ENCODE assay signal across 16 cellular contexts in the genomic region with DNA sequence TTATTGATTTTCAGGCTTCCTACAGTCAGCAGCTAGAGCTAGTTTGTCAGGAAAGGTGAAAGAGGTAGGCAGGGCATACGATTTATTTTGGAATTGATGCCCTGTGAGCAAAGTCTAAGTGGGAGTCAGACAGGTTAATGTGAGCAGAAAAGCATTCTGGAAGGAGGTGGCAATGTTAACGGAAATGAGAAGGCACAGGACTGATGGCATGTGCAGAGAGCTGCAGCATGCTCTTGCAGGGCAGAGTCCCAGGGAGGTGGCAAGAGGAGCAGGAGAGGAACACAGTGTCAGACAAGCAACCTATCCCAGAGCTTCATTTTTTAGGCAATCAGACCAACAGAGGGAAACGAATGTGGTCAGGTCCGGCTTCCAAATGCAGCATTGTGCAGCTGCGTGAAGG.
DNase-seq lines count a peak whose midpoint lies in the region; TF ChIP-seq lines count a peak whose summit lies in the region.
"Had no signal": no experiment of that assay in that cellular context is flagged by ENCODE, and none has a peak within 500 bp of the region (broad histone marks: within the 10 kb centered on the region; RNA-seq: fewer than 3 reads in every experiment).

No MANE protein-coding gene starts in this region.

- peak overlapping the region; percentile 8 for H3K4me3 Mint-ChIP-seq in nephron progenitor cell
- H3K4me3 Mint-ChIP-seq: CD4-positive, alpha-beta T cell had no signal

- DNase-seq in caudate nucleus (lab: John Stamatoyannopoulos, UW) (peak in 36 of 61 donors; percentile 3 to 78 (median 21)), nephron progenitor cell (peak; percentile 4), putamen (ENCODE audit: low spot score) (peak; percentile 75), RPMI8226 (no peak), HK-2 (ENCODE audit: unreplicated experiment) (no peak), C1 segment of cervical spinal cord (lab: John Stamatoyannopoulos, UW) (no peak)
- DNase-seq: ACHN; BE2C; CD4-positive, alpha-beta T cell; DMS153; DMS79; GDM1; GOT3; H7; IMR-90 had no signal

- H3K27ac Mint-ChIP-seq in nephron progenitor cell = peak overlapping the region; percentile 41
- H3K27ac Mint-ChIP-seq: CD4-positive, alpha-beta T cell had no signal

- no peak for TF ChIP-seq CTCF in nephron progenitor cell (IDR thresholded peaks at IDR 0.05)

- H3K27ac ChIP-seq in caudate nucleus (ENCODE audit: low read depth, low read length) = no peak overlapping the region
- H3K27ac ChIP-seq: C4-2B had no signal

- H3K4me1 Mint-ChIP-seq in nephron progenitor cell = peaks cover 50% of the 10 kb centered on the region

- H3K27me3 Mint-ChIP-seq in nephron progenitor cell (ENCODE audit: low read depth, poor library complexity) = no peaks in the 10 kb centered on the region

- peaks cover 16% of the 10 kb centered on the region for H3K9me3 Mint-ChIP-seq in nephron progenitor cell
- H3K9me3 Mint-ChIP-seq: CD4-positive, alpha-beta T cell had no signal

- no peaks in the 10 kb centered on the region for H3K36me3 Mint-ChIP-seq in nephron progenitor cell (ENCODE audit: low read depth)

Comparison
In these comparisons a context has a peak if more than half of its experiments do, and no peak if none do; other contexts are left out.
1. DNase-seq: peak in caudate nucleus (36 of 61), nephron progenitor cell (single experiment) and putamen (single experiment); none in RPMI8226 (single experiment), HK-2 (single experiment) and C1 segment of cervical spinal cord (0 of 14).